ENCODE assay signal across 15 cellular contexts in genomic region chr19:30076751-30077670, GRCh38.
"Had no signal": no experiment of that assay in that cellular context is flagged by ENCODE, and none has a peak within 500 bp of the region (broad histone marks: within the 10 kb centered on the region; RNA-seq: fewer than 3 reads in every experiment).

No MANE protein-coding gene starts in this region.

- H3K27ac ChIP-seq: colonic mucosa, heart left ventricle, parathyroid adenoma, upper lobe of left lung had no signal

- DNase-seq: activated CD4-positive, alpha-beta memory T cell treated with anti-CD3 and anti-CD28 coated beads for 36 hours; activated naive CD4-positive, alpha-beta T cell treated with anti-CD3 and anti-CD28 coated beads, Interleukin-2, amount 10 ng/mL, durations not matched to agents 7 days and 5 days; caudate nucleus; colonic mucosa; effector CD4-positive, alpha-beta T cell; foreskin melanocyte; retina; small intestine; substantia nigra had no signal

- H3K9me3 ChIP-seq: colonic mucosa, upper lobe of left lung had no signal

- H3K4me1 ChIP-seq: colonic mucosa, heart left ventricle, parathyroid adenoma, upper lobe of left lung had no signal

- H3K4me3 ChIP-seq: colonic mucosa, heart left ventricle, upper lobe of left lung had no signal

- H3K27me3 ChIP-seq: colonic mucosa, upper lobe of left lung had no signal

- H3K36me3 ChIP-seq: colonic mucosa, heart left ventricle, upper lobe of left lung had no signal

- ATAC-seq: heart left ventricle; left lobe of liver; stimulated activated memory B cell treated with anti-CD40 and anti-IgM and Interleukin-4, amounts not matched to agents 10 μg/mL and 1 μg/mL and 100 μg/mL, for 72 hours had no signal

- H3K9ac ChIP-seq: parathyroid adenoma had no signal

- FAIRE-seq: islet of Langerhans, small intestine had no signal

- H2AFZ ChIP-seq: parathyroid adenoma had no signal

- H3K79me2 ChIP-seq: parathyroid adenoma had no signal
